ENCODE assay signal across 11 cellular contexts in genomic region chr19:6661509-6662244, GRCh38. TPM values are rescaled to one million over a fixed set of nuclear protein-coding genes. Genes with fewer than 3 reads are reported as not detected.
DNase-seq lines count a peak whose midpoint lies in the region; ATAC-seq and FAIRE-seq lines count a peak whose summit lies in the region.
"Not testable (repeated sequence)": the region's sequence is repeated elsewhere in the genome, so short reads cannot be mapped to it uniquely, and the experiment has no call there.
"Had no signal": no experiment of that assay in that cellular context is flagged by ENCODE, and none has a peak within 500 bp of the region (broad histone marks: within the 10 kb centered on the region; RNA-seq: fewer than 3 reads in every experiment).

No MANE protein-coding gene starts in this region.

- peaks cover 25% of the 10 kb centered on the region for H3K4me1 ChIP-seq in CD4-positive, CD25-positive, alpha-beta regulatory T cell (ENCODE audit: control insufficient read depth, insufficient read depth, low read length, poor library complexity, severe bottlenecking)
- peaks cover 0 to 37% of the 10 kb centered on the region in 2 donors for H3K4me1 ChIP-seq in naive thymus-derived CD4-positive, alpha-beta T cell (ENCODE audit: control insufficient read depth in 2 of 2, insufficient read depth in 2 of 2, low read length in 2 of 2)

- H3K9me3 Mint-ChIP-seq in CD4-positive, CD25-positive, alpha-beta regulatory T cell; naive thymus-derived CD4-positive, alpha-beta T cell: not testable (repeated sequence)

- H3K27me3 Mint-ChIP-seq in CD4-positive, CD25-positive, alpha-beta regulatory T cell; naive thymus-derived CD4-positive, alpha-beta T cell: not testable (repeated sequence)

- H3K36me3 Mint-ChIP-seq in CD4-positive, CD25-positive, alpha-beta regulatory T cell: not testable (repeated sequence)
- peaks cover 0 to 28% (median 0%) of the 10 kb centered on the region in 5 donors for H3K36me3 Mint-ChIP-seq in naive thymus-derived CD4-positive, alpha-beta T cell

- peak; percentile 63 to 70 for ATAC-seq in CD4-positive, CD25-positive, alpha-beta regulatory T cell (ENCODE audit: low read depth in 2 of 2)
- ATAC-seq in GM18861 (IDR thresholded peaks at IDR 0.05; ENCODE audit: unreplicated experiment): peak; percentile 55
- peak; percentile 83 for ATAC-seq in naive thymus-derived CD4-positive, alpha-beta T cell

- peak overlapping the region in 2 of 3 donors; percentile 65 to 72 for H3K27ac Mint-ChIP-seq in CD4-positive, CD25-positive, alpha-beta regulatory T cell
- H3K27ac Mint-ChIP-seq in naive thymus-derived CD4-positive, alpha-beta T cell: peak overlapping the region in 7 of 9 donors; percentile 14 to 70 (median 29)

- POLR2A ChIA-PET in naive thymus-derived CD4-positive, alpha-beta T cell (lab: Charles Lee): interaction anchor here (0.6 to 0.8 kb wide), 4 partner anchors 9 to 1138 kb away, joined by 3 to 4 read pairs (median 3); partner anchors contain the start of gene TNFSF14

- H3K4me3 ChIP-seq in CD4-positive, CD25-positive, alpha-beta regulatory T cell (ENCODE audit: low read depth, low read length); naive thymus-derived CD4-positive, alpha-beta T cell (ENCODE audit: low read length): not testable (repeated sequence)

- peak overlapping the region; percentile 72 for H3K27ac ChIP-seq in CD4-positive, CD25-positive, alpha-beta regulatory T cell (ENCODE audit: insufficient read depth, low read length, poor library complexity, severe bottlenecking)
- H3K27ac ChIP-seq in naive thymus-derived CD4-positive, alpha-beta T cell (ENCODE audit: low read depth, low read length): not testable (repeated sequence)

- H3K27me3 ChIP-seq in CD4-positive, CD25-positive, alpha-beta regulatory T cell (ENCODE audit: control insufficient read depth, insufficient read depth, low read length); naive thymus-derived CD4-positive, alpha-beta T cell (ENCODE audit: control insufficient read depth in 2 of 2, insufficient read depth in 2 of 2, low read length in 2 of 2): not testable (repeated sequence)

- intact Hi-C loops in naive thymus-derived CD4-positive, alpha-beta T cell (cut with micrococcal nuclease): loop anchor here in 1 of 2 donors (1.0 to 5.0 kb wide), 4 partner anchors 9 to 75 kb away; partner anchors contain the start of genes GPR108 and TNFSF14

- CTCF ChIA-PET in naive thymus-derived CD4-positive, alpha-beta T cell (lab: Charles Lee): not testable (repeated sequence)

- H3K9me3 ChIP-seq in CD4-positive, CD25-positive, alpha-beta regulatory T cell (ENCODE audit: control insufficient read depth in 2 of 2, low read length in 2 of 2); naive thymus-derived CD4-positive, alpha-beta T cell (ENCODE audit: control insufficient read depth in 2 of 3, low read length in 3 of 3): not testable (repeated sequence)

- H3K36me3 ChIP-seq in CD4-positive, CD25-positive, alpha-beta regulatory T cell (ENCODE audit: control insufficient read depth, insufficient read depth, low read length): peaks cover 24% of the 10 kb centered on the region
- not testable (repeated sequence) for H3K36me3 ChIP-seq in naive thymus-derived CD4-positive, alpha-beta T cell (ENCODE audit: control insufficient read depth in 2 of 3, insufficient read depth in 3 of 3, low read length in 3 of 3)

- H3K4me1 Mint-ChIP-seq in CD4-positive, CD25-positive, alpha-beta regulatory T cell: peaks cover 5 to 15% (median 12%) of the 10 kb centered on the region in 4 donors
- peaks cover 0 to 34% (median 17%) of the 10 kb centered on the region in 7 donors for H3K4me1 Mint-ChIP-seq in naive thymus-derived CD4-positive, alpha-beta T cell

- FAIRE-seq in RCC 7860 (lab: Jason Lieb, UNC): not testable (repeated sequence)

- peak; percentile 28 to 50 (median 31) for DNase-seq in CD4-positive, CD25-positive, alpha-beta regulatory T cell
- peak; percentile 72 for DNase-seq in RCC 7860 (ENCODE audit: low spot score)
- peak; percentile 49 to 58 for DNase-seq in activated CD4-positive, alpha-beta T cell treated with anti-CD3 and anti-CD28 coated beads, Interleukin-2, amount 50 U/mL, for 4 hours
- peak; percentile 85 for DNase-seq in activated effector memory CD4-positive, alpha-beta T cell treated with anti-CD3 and anti-CD28 coated beads, Interleukin-2, amount 50 U/mL, for 16 hours
- peak; percentile 49 for DNase-seq in effector CD4-positive, alpha-beta T cell
- DNase-seq in naive thymus-derived CD4-positive, alpha-beta T cell: peak in 5 of 9 donors; percentile 30 to 63 (median 43)
- peak; percentile 47 for DNase-seq in stimulated activated CD8-positive, alpha-beta memory T cell treated with anti-CD3 and anti-CD28 coated beads, Interleukin-12 subunit alpha, Interleukin-12 subunit beta, amount 100 ng/mL, for 4 hours (ENCODE audit: low read depth)

- peak overlapping the region in 1 of 4 donors; percentile 50 for H3K4me3 Mint-ChIP-seq in CD4-positive, CD25-positive, alpha-beta regulatory T cell
- H3K4me3 Mint-ChIP-seq in naive thymus-derived CD4-positive, alpha-beta T cell: peak overlapping the region in 4 of 10 donors; percentile 8 to 58 (median 27)

RNA-seq across cellular contexts. Expression of gene TNFSF14, which starts 8.3 kb away (rescaled TPM):
- total RNA-seq in CD4-positive, CD25-positive, alpha-beta regulatory T cell: 8.4 TPM
- polyA plus RNA-seq in CD4-positive, CD25-positive, alpha-beta regulatory T cell: 1 to 10 TPM; 2.6 to 8.9 (median 5.4) TPM
- 10 to 100 TPM in 1 of 5 experiments, 1 to 10 TPM in 4; 1.0 to 20.5 (median 1.8) TPM for total RNA-seq in naive thymus-derived CD4-positive, alpha-beta T cell
- polyA plus RNA-seq in naive thymus-derived CD4-positive, alpha-beta T cell: 1 to 10 TPM; 1.3 to 1.9 TPM
- total RNA-seq: A673, cerebellum, HFFc6 had no signal

RNA-seq across cellular contexts. Expression of gene C3, which starts 58.8 kb away (rescaled TPM):
- total RNA-seq in CD4-positive, CD25-positive, alpha-beta regulatory T cell: not detected
- not detected for polyA plus RNA-seq in CD4-positive, CD25-positive, alpha-beta regulatory T cell
- 1 to 10 TPM in 3 of 5 experiments, under 1 TPM in 2; 0.57 to 3.7 (median 1.8) TPM for total RNA-seq in naive thymus-derived CD4-positive, alpha-beta T cell
- polyA plus RNA-seq in naive thymus-derived CD4-positive, alpha-beta T cell: not detected

Comparison
In these comparisons a context has a peak if more than half of its experiments do, and no peak if none do; other contexts are left out.
1. DNase-seq: peak in every context shown above with its lines; median percentile 85 in activated effector memory CD4-positive, alpha-beta T cell treated with anti-CD3 and anti-CD28 coated beads, Interleukin-2, amount 50 U/mL, for 16 hours; 72 in RCC 7860; 54 in activated CD4-positive, alpha-beta T cell treated with anti-CD3 and anti-CD28 coated beads, Interleukin-2, amount 50 U/mL, for 4 hours; 49 in effector CD4-positive, alpha-beta T cell; 47 in stimulated activated CD8-positive, alpha-beta memory T cell treated with anti-CD3 and anti-CD28 coated beads, Interleukin-12 subunit alpha, Interleukin-12 subunit beta, amount 100 ng/mL, for 4 hours; 43 in naive thymus-derived CD4-positive, alpha-beta T cell; 31 in CD4-positive, CD25-positive, alpha-beta regulatory T cell.